Comparison of ENCODE assay signal across 1 cellular context in the genomic region with DNA sequence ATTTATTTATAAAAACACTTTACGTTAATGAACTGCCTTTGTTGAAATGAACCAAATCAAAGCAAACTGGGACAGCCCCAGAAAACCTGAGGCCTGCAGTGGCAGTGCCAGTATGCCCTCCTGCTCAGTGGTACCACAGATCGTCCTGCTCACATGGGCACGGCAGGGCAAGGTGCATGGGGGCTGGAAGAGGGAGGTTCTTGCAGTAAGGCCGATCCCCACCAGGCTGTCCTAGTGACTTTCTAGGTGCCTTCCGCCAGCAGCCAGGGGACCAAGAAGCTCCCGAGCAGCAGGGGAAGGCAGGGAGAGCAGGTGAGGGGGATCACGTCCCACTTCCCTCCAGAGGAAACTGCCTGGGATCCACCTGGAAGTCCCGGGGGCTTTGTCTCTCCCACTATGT.
TF ChIP-seq lines count a peak whose summit lies in the region.

No MANE protein-coding gene starts in this region.

TF ChIP-seq in WTC11, 78 proteins besides CTCF, POLR2A, EP300 and RAD21 (continued from another document):
- TF ChIP-seq, protein P1, sequence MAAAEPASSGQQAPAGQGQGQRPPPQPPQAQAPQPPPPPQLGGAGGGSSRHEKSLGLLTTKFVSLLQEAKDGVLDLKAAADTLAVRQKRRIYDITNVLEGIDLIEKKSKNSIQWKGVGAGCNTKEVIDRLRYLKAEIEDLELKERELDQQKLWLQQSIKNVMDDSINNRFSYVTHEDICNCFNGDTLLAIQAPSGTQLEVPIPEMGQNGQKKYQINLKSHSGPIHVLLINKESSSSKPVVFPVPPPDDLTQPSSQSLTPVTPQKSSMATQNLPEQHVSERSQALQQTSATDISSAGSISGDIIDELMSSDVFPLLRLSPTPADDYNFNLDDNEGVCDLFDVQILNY (CRISPR knock-in tag; IDR thresholded peaks at IDR 0.05) = no peak
- no peak for TF ChIP-seq PRRX2 (CRISPR knock-in tag; IDR thresholded peaks at IDR 0.05)
